ENCODE assay signal across 8 cellular contexts in genomic region chr11:83827940-83828554, GRCh38.
A peak's percentile ranks its signal among the peaks of the same experiment; 100 is the strongest.
DNase-seq lines count a peak whose midpoint lies in the region; ATAC-seq, FAIRE-seq and TF ChIP-seq lines count a peak whose summit lies in the region.

No MANE protein-coding gene starts in this region.

- intact Hi-C loops in sigmoid colon (cut with DNase I) (loop anchor here (5.0 kb wide), 2 partner anchors 694 to 734 kb away; no protein-coding TSS in a partner anchor), mucosa of descending colon (cut with DNase I, micrococcal nuclease) (no loop called here)

- TF ChIP-seq CTCF in fibroblast of pulmonary artery (IDR thresholded peaks at IDR 0.05; ENCODE audit: low read length, missing control alignments) (peak; percentile 63), sigmoid colon (IDR thresholded peaks at IDR 0.05) (peak in 3 of 4 experiments; percentile 35 to 50 (median 36)), mucosa of descending colon (IDR thresholded peaks at IDR 0.05) (no peak)

- H3K9me3 ChIP-seq in sigmoid colon (no peaks in the 10 kb centered on the region), mucosa of descending colon (no peaks in the 10 kb centered on the region)

- 53 to 55% methylated on average over 5 of the region's 5 CpGs for WGBS in sigmoid colon, 2 donors

- H3K27me3 ChIP-seq in sigmoid colon = no peaks in the 10 kb centered on the region

- no peaks in the 10 kb centered on the region for H3K36me3 ChIP-seq in sigmoid colon
- no peaks in the 10 kb centered on the region for H3K36me3 ChIP-seq in mucosa of descending colon (ENCODE audit: low read depth)

- no peak overlapping the region for H3K27ac ChIP-seq in sigmoid colon

- no peak for TF ChIP-seq POLR2A in sigmoid colon (IDR thresholded peaks at IDR 0.05)

- FAIRE-seq in RCC 7860 (lab: Jason Lieb, UNC) = no peak

- TF ChIP-seq EP300 in Ishikawa (IDR thresholded peaks at IDR 0.05; ENCODE audit: borderline replicate concordance) = no peak
- TF ChIP-seq EP300 in sigmoid colon (IDR thresholded peaks at IDR 0.05) = no peak

- DNase-seq in GDM1 (lab: John Stamatoyannopoulos, UW) = peak; percentile 19
- peak; percentile 48 for DNase-seq in SHP77 treated with DMSO at 0.1 percent for 48 hours (lab: John Stamatoyannopoulos, UW)
- DNase-seq in fibroblast of pulmonary artery (ENCODE audit: low read depth) = peak; percentile 62
- no peak for DNase-seq in sigmoid colon
- no peak for DNase-seq in RCC 7860 (ENCODE audit: low spot score)
- no peak for DNase-seq in mucosa of descending colon

- peak; percentile 48; the same call in 1 of the 2 replicates for TF ChIP-seq RAD21 in Ishikawa (IDR thresholded peaks at IDR 0.05; ENCODE audit: low read depth)

- H3K4me3 ChIP-seq in fibroblast of pulmonary artery (replicated peaks; ENCODE audit: low read depth, low read length) (no peak overlapping the region), sigmoid colon (peak overlapping the region; percentile 10 to 38 (median 31)), mucosa of descending colon (no peak overlapping the region)

- H3K4me1 ChIP-seq in sigmoid colon = no peaks in the 10 kb centered on the region
- H3K4me1 ChIP-seq in mucosa of descending colon (ENCODE audit: low read depth) = no peaks in the 10 kb centered on the region

- ATAC-seq in GM21515 (IDR thresholded peaks at IDR 0.05; ENCODE audit: unreplicated experiment) = peak; percentile 90
- ATAC-seq in mucosa of descending colon = no peak

TF ChIP-seq in Ishikawa, 13 proteins besides CTCF, POLR2A, EP300 and RAD21:
- no peak for TF ChIP-seq CEBPB (IDR thresholded peaks at IDR 0.05)
- TF ChIP-seq FOXM1 (IDR thresholded peaks at IDR 0.05; ENCODE audit: borderline replicate concordance, low read depth) = no peak
- TF ChIP-seq YY1 (IDR thresholded peaks at IDR 0.05; ENCODE audit: low read depth) = no peak
- TF ChIP-seq ZBTB7A (IDR thresholded peaks at IDR 0.05; ENCODE audit: low read depth) = no peak
- no peak for TF ChIP-seq EGR1 (IDR thresholded peaks at IDR 0.05)
- no peak for TF ChIP-seq TEAD4 (IDR thresholded peaks at IDR 0.05)
- no peak for TF ChIP-seq NFIC (IDR thresholded peaks at IDR 0.05)
- no peak for TF ChIP-seq TCF12 (IDR thresholded peaks at IDR 0.05; ENCODE audit: low read depth)
- TF ChIP-seq TAF1 (IDR thresholded peaks at IDR 0.05; ENCODE audit: low read depth) = no peak

Comparison
In these comparisons a context has a peak if more than half of its experiments do, and no peak if none do; other contexts are left out.
1. DNase-seq: peak in GDM1 (single experiment), SHP77 treated with DMSO at 0.1 percent for 48 hours (single experiment) and fibroblast of pulmonary artery (single experiment); none in sigmoid colon (single experiment), RCC 7860 (single experiment) and mucosa of descending colon (0 of 3).
2. H3K4me3 ChIP-seq: peak in sigmoid colon (4 of 4); none in fibroblast of pulmonary artery (single experiment) and mucosa of descending colon (single experiment).